1 cellular context compared by ENCODE assay signal in genomic region chr12:107912421-107913004, GRCh38.
A peak's percentile ranks its signal among the peaks of the same experiment; 100 is the strongest.
TF ChIP-seq lines count a peak whose summit lies in the region.

No MANE protein-coding gene starts in this region.

TF ChIP-seq in K562, 482 proteins besides CTCF, POLR2A, EP300 and RAD21 (continued from another document):
- no peak for TF ChIP-seq MGA (IDR thresholded peaks at IDR 0.05)
- peak; percentile 67; the same call in 1 of the 2 replicates for TF ChIP-seq SMARCA4 (IDR thresholded peaks at IDR 0.05)
- TF ChIP-seq HDAC1 (IDR thresholded peaks at IDR 0.05), result peak in 1 of 2 experiments; percentile 44; a peak in 1 of 4 replicates
- 0 out of 2 replicates have a peak, but pooled peaks have one; percentile 32 for TF ChIP-seq BCOR (IDR thresholded peaks at IDR 0.05)
- TF ChIP-seq NR2F6 (CRISPR knock-in tag; IDR thresholded peaks at IDR 0.05), result no peak
- no peak for TF ChIP-seq BRF2 (IDR thresholded peaks at IDR 0.05; ENCODE audit: borderline replicate concordance, insufficient read depth, insufficient read length)
- TF ChIP-seq MTF1 (CRISPR knock-in tag; IDR thresholded peaks at IDR 0.05; ENCODE audit: borderline replicate concordance), result no peak
- peak; percentile 74; the same call in 1 of the 2 replicates for TF ChIP-seq ARID2 (IDR thresholded peaks at IDR 0.05)
- no peak for TF ChIP-seq ZNF184 (CRISPR knock-in tag; IDR thresholded peaks at IDR 0.05)
- TF ChIP-seq CXXC5 (CRISPR knock-in tag; IDR thresholded peaks at IDR 0.05), result no peak; the same call in 1 of the 2 replicates
- no peak for TF ChIP-seq ZNF592 (IDR thresholded peaks at IDR 0.05)
- TF ChIP-seq PBX2 (CRISPR knock-in tag; IDR thresholded peaks at IDR 0.05; ENCODE audit: low read depth), result no peak
- no peak for TF ChIP-seq PBX2 (tag; conservative IDR thresholded peaks at IDR 0.05; ENCODE audit: low read depth)
- peak; percentile 53; the same call in 1 of the 2 replicates for TF ChIP-seq ZNF511 (CRISPR knock-in tag; IDR thresholded peaks at IDR 0.05)
- TF ChIP-seq CEBPB (tag; IDR thresholded peaks at IDR 0.05), result no peak
- TF ChIP-seq DDX20 (tag; IDR thresholded peaks at IDR 0.05; ENCODE audit: low read depth), result no peak
- no peak for TF ChIP-seq ZFP30 (CRISPR knock-in tag; IDR thresholded peaks at IDR 0.05; ENCODE audit: borderline replicate concordance)
- 0 out of 2 replicates have a peak, but pooled peaks have one; percentile 24 for TF ChIP-seq MYNN (IDR thresholded peaks at IDR 0.05)
- TF ChIP-seq MYNN (CRISPR knock-in tag; IDR thresholded peaks at IDR 0.05), result no peak
- TF ChIP-seq MEIS2 (IDR thresholded peaks at IDR 0.05; ENCODE audit: partially characterized antibody), result no peak
- peak; percentile 73; the same call in 1 of the 2 replicates for TF ChIP-seq SMARCA5 (IDR thresholded peaks at IDR 0.05)
- TF ChIP-seq CBX1 (IDR thresholded peaks at IDR 0.05; ENCODE audit: low read depth), result 0 out of 2 replicates have a peak, but pooled peaks have one; percentile 29
- no peak for TF ChIP-seq ARHGAP35 (IDR thresholded peaks at IDR 0.05; ENCODE audit: partially characterized antibody)
- 0 out of 2 replicates have a peak, but pooled peaks have one; percentile 6 for TF ChIP-seq TCF3 (CRISPR knock-in tag; IDR thresholded peaks at IDR 0.05)
- TF ChIP-seq ZBTB2 (IDR thresholded peaks at IDR 0.05), result peak; percentile 59; the same call in 1 of the 2 replicates
- TF ChIP-seq NKRF (IDR thresholded peaks at IDR 0.05; ENCODE audit: borderline replicate concordance), result peak; percentile 38; the same call in 1 of the 2 replicates
- TF ChIP-seq PRPF4 (IDR thresholded peaks at IDR 0.05; ENCODE audit: insufficient read depth, low read depth, low read length, poor library complexity, severe bottlenecking), result no peak
- no peak for TF ChIP-seq NONO (IDR thresholded peaks at IDR 0.05; ENCODE audit: low read depth in 2 of 2, low read length in 1 of 2)
- no peak for TF ChIP-seq ZNF707 (CRISPR knock-in tag; conservative IDR thresholded peaks at IDR 0.05)
- 0 out of 2 replicates have a peak, but pooled peaks have one; percentile 66 for TF ChIP-seq HDAC2 (IDR thresholded peaks at IDR 0.05)
- TF ChIP-seq CBX5 (IDR thresholded peaks at IDR 0.05; ENCODE audit: borderline replicate concordance, low read depth), result no peak
- no peak for TF ChIP-seq ZNF24 (IDR thresholded peaks at IDR 0.05)
- TF ChIP-seq RB1 (IDR thresholded peaks at IDR 0.05; ENCODE audit: low read depth), result peak; percentile 7; the same call in 1 of the 2 replicates
TF ChIP-seq in K562: peak in this region for 38.
